ENCODE assay signal across 1 cellular context in the genomic region with DNA sequence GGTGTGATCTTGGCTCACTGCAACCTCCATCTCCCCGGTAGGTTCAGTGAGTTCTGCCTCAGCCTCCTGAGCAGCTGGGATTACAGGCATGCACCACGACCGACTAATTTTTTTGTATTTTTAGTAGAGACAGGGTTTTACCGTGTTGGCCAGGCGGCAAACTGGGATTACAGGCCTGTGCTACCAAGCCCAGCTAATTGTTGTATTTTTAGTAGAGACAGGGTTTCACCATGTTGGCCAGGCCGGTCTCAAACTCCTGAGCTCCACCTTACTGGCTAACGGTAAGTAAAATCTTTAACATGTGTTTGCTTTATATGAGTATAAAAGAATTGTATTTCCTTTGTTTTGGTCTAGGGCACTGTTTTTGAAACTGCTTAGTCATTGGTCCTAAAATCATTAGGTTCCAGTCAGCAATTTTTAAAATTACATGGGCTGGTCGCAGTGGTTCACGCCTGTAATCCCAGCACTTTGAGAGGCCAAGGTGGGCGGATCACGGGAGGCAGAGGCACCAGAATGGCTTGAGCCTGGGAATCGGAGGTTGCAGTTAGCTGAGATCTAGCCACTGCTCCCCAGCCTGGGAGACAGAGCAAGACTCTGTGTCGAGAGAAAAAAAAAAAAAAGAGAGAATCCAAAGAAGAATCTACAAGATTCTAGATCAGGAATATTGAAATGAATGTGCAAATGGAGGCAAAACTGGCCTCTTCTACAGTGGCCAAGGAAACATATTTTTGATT.
TF ChIP-seq lines count a peak whose summit lies in the region.

No MANE protein-coding gene starts in this region.

TF ChIP-seq in WTC11, 78 proteins besides CTCF, POLR2A, EP300 and RAD21 (continued from another document):
- TF ChIP-seq, protein P1, sequence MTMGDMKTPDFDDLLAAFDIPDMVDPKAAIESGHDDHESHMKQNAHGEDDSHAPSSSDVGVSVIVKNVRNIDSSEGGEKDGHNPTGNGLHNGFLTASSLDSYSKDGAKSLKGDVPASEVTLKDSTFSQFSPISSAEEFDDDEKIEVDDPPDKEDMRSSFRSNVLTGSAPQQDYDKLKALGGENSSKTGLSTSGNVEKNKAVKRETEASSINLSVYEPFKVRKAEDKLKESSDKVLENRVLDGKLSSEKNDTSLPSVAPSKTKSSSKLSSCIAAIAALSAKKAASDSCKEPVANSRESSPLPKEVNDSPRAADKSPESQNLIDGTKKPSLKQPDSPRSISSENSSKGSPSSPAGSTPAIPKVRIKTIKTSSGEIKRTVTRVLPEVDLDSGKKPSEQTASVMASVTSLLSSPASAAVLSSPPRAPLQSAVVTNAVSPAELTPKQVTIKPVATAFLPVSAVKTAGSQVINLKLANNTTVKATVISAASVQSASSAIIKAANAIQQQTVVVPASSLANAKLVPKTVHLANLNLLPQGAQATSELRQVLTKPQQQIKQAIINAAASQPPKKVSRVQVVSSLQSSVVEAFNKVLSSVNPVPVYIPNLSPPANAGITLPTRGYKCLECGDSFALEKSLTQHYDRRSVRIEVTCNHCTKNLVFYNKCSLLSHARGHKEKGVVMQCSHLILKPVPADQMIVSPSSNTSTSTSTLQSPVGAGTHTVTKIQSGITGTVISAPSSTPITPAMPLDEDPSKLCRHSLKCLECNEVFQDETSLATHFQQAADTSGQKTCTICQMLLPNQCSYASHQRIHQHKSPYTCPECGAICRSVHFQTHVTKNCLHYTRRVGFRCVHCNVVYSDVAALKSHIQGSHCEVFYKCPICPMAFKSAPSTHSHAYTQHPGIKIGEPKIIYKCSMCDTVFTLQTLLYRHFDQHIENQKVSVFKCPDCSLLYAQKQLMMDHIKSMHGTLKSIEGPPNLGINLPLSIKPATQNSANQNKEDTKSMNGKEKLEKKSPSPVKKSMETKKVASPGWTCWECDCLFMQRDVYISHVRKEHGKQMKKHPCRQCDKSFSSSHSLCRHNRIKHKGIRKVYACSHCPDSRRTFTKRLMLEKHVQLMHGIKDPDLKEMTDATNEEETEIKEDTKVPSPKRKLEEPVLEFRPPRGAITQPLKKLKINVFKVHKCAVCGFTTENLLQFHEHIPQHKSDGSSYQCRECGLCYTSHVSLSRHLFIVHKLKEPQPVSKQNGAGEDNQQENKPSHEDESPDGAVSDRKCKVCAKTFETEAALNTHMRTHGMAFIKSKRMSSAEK (CRISPR knock-in tag; IDR thresholded peaks at IDR 0.05; ENCODE audit: borderline replicate concordance), result no peak
- TF ChIP-seq CREB1 (CRISPR knock-in tag; IDR thresholded peaks at IDR 0.05) (no peak), PRRX2 (CRISPR knock-in tag; IDR thresholded peaks at IDR 0.05) (no peak), ZNF121 (CRISPR knock-in tag; IDR thresholded peaks at IDR 0.05) (no peak), ZNF232 (CRISPR knock-in tag; IDR thresholded peaks at IDR 0.05) (no peak), ZNF512 (CRISPR knock-in tag; IDR thresholded peaks at IDR 0.05; ENCODE audit: borderline replicate concordance) (no peak), JAZF1 (CRISPR knock-in tag; IDR thresholded peaks at IDR 0.05) (no peak), STAT6 (CRISPR knock-in tag; conservative IDR thresholded peaks at IDR 0.05; ENCODE audit: low read depth) (no peak), OVOL2 (CRISPR knock-in tag; IDR thresholded peaks at IDR 0.05; ENCODE audit: borderline replicate concordance) (no peak), ZNF425 (CRISPR knock-in tag; conservative IDR thresholded peaks at IDR 0.05) (no peak), JUN (CRISPR knock-in tag; IDR thresholded peaks at IDR 0.05) (no peak), ZNF138 (CRISPR knock-in tag; conservative IDR thresholded peaks at IDR 0.05) (no peak)
- TF ChIP-seq, protein P2, sequence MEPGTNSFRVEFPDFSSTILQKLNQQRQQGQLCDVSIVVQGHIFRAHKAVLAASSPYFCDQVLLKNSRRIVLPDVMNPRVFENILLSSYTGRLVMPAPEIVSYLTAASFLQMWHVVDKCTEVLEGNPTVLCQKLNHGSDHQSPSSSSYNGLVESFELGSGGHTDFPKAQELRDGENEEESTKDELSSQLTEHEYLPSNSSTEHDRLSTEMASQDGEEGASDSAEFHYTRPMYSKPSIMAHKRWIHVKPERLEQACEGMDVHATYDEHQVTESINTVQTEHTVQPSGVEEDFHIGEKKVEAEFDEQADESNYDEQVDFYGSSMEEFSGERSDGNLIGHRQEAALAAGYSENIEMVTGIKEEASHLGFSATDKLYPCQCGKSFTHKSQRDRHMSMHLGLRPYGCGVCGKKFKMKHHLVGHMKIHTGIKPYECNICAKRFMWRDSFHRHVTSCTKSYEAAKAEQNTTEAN (CRISPR knock-in tag; IDR thresholded peaks at IDR 0.05), result no peak
